11 cellular contexts compared by ENCODE assay signal in the genomic region with DNA sequence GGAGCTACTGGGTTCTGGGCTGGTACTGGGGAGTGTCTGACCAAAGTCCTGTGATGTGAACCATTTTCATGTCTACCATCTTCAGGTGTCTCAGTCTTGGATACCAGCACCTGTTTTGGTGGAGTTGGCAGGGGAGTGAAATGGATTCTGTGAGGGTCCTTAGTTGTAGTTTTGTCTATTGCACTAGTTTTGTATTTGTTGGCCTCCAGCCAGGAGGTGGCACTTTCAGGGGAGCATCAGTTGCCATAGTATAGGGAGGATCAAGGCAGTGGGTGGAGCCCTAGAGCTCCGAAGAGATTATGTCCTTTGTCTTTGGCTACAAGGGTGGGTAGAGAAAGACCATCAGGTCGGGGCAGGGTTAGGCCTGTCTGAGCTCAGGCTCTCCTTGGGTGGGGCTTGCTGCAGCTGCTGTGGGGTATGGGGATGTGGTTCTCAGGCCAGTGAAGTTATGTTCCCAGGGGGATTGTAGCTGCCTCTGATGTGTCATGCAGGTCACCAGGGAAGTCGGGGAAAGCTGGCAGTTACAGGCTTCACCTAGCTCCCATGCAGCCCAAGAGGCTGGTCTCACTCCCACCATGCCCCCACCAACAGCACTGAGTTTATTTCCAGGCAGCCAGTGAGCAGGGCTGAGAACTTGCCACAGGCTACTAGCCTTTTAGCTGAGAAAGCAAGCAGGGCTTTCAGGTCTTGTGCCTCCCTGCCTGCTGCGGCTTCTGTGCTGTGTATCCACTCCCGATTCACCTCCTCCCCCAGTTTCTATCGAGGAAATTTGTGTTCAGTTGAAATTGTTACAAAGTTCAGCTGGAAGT.
DNase-seq lines count a peak whose midpoint lies in the region; ATAC-seq and TF ChIP-seq lines count a peak whose summit lies in the region.
"Had no signal": no experiment of that assay in that cellular context is flagged by ENCODE, and none has a peak within 500 bp of the region (broad histone marks: within the 10 kb centered on the region; RNA-seq: fewer than 3 reads in every experiment).

No MANE protein-coding gene starts in this region.

- CTCF ChIA-PET in activated CD8-positive, alpha-beta memory T cell treated with anti-CD3 and anti-CD28 coated beads, Interleukin-2, amount 10 ng/mL, durations not matched to agents 7 days and 5 days (lab: Charles Lee): interaction anchor here (0.6 kb wide), 1 partner anchor 631 kb away, joined by 4 read pairs; no protein-coding TSS in a partner anchor

- no peak overlapping the region for H3K4me3 ChIP-seq in H7 (ENCODE audit: insufficient read depth, low read depth, low read length)
- no peak overlapping the region for H3K4me3 ChIP-seq in body of pancreas
- H3K4me3 ChIP-seq: heart left ventricle had no signal

- H3K27me3 ChIP-seq in H7 (ENCODE audit: control insufficient read depth, insufficient read depth, low read length) (no peaks in the 10 kb centered on the region), body of pancreas (no peaks in the 10 kb centered on the region)
- H3K27me3 ChIP-seq: heart left ventricle had no signal

- H3K4me1 Mint-ChIP-seq in activated CD8-positive, alpha-beta memory T cell treated with anti-CD3 and anti-CD28 coated beads, Interleukin-2, amount 10 ng/mL, durations not matched to agents 7 days and 5 days: peaks cover 30% of the 10 kb centered on the region

- ATAC-seq in HG03064 (IDR thresholded peaks at IDR 0.05; ENCODE audit: low read depth, unreplicated experiment): peak; percentile 52
- no peak for ATAC-seq in activated CD8-positive, alpha-beta memory T cell treated with anti-CD3 and anti-CD28 coated beads, Interleukin-2, amount 10 ng/mL, durations not matched to agents 7 days and 5 days
- ATAC-seq in GM19328 (IDR thresholded peaks at IDR 0.05; ENCODE audit: unreplicated experiment): no peak
- ATAC-seq in body of pancreas: no peak
- ATAC-seq: heart left ventricle had no signal

- H3K27ac ChIP-seq in body of pancreas: no peak overlapping the region
- H3K27ac ChIP-seq: heart left ventricle had no signal

- TF ChIP-seq POLR2A in erythroblast (IDR thresholded peaks at IDR 0.05; ENCODE audit: low read length) (no peak), body of pancreas (IDR thresholded peaks at IDR 0.05) (no peak)

- DNase-seq in stimulated activated CD4-positive, alpha-beta T cell treated with anti-CD3 and anti-CD28 coated beads, Interleukin-2, amount 100 ng/mL, for 24 hours: peak; percentile 6 to 18
- no peak for DNase-seq in stimulated activated CD4-positive, alpha-beta T cell treated with anti-CD3 and anti-CD28 coated beads, Interleukin-4, amount 100 ng/mL, for 1 hour
- no peak for DNase-seq in activated CD8-positive, alpha-beta memory T cell treated with anti-CD3 and anti-CD28 coated beads, Interleukin-2, amount 10 ng/mL, durations not matched to agents 7 days and 5 days
- DNase-seq in erythroblast (lab: John Stamatoyannopoulos, UW) (no peak), H7 (no peak), body of pancreas (no peak)
- DNase-seq: COR-L47, heart left ventricle, small intestine had no signal

- H3K4me1 ChIP-seq in body of pancreas: no peaks in the 10 kb centered on the region

- H3K27me3 Mint-ChIP-seq in activated CD8-positive, alpha-beta memory T cell treated with anti-CD3 and anti-CD28 coated beads, Interleukin-2, amount 10 ng/mL, durations not matched to agents 7 days and 5 days: peaks cover 2% of the 10 kb centered on the region

- H3K36me3 Mint-ChIP-seq in activated CD8-positive, alpha-beta memory T cell treated with anti-CD3 and anti-CD28 coated beads, Interleukin-2, amount 10 ng/mL, durations not matched to agents 7 days and 5 days: peaks cover 26% of the 10 kb centered on the region

- intact Hi-C loops in body of pancreas (cut with DNase I): no loop called here

- 59 to 73% methylated on average over 5 to 6 of the region's 6 CpGs for WGBS in body of pancreas, 2 donors

- H3K9me3 Mint-ChIP-seq in activated CD8-positive, alpha-beta memory T cell treated with anti-CD3 and anti-CD28 coated beads, Interleukin-2, amount 10 ng/mL, durations not matched to agents 7 days and 5 days (ENCODE audit: low read depth): peaks cover 14% of the 10 kb centered on the region

- no peak for TF ChIP-seq CTCF in body of pancreas (IDR thresholded peaks at IDR 0.05)

- H3K9me3 ChIP-seq in body of pancreas: no peaks in the 10 kb centered on the region

- H3K36me3 ChIP-seq in H7 (replicated peaks; ENCODE audit: control insufficient read depth, insufficient read depth, low read length) (no peaks in the 10 kb centered on the region), body of pancreas (replicated peaks in 1 of 2; ENCODE audit: insufficient read depth in 1 of 2, low read depth in 2 of 2) (no peaks in the 10 kb centered on the region)
- H3K36me3 ChIP-seq: heart left ventricle had no signal

- no peak overlapping the region for H3K4me3 Mint-ChIP-seq in activated CD8-positive, alpha-beta memory T cell treated with anti-CD3 and anti-CD28 coated beads, Interleukin-2, amount 10 ng/mL, durations not matched to agents 7 days and 5 days

- peak overlapping the region; percentile 60 for H3K27ac Mint-ChIP-seq in activated CD8-positive, alpha-beta memory T cell treated with anti-CD3 and anti-CD28 coated beads, Interleukin-2, amount 10 ng/mL, durations not matched to agents 7 days and 5 days

Comparison
In these comparisons a context has a peak if more than half of its experiments do, and no peak if none do; other contexts are left out.
1. DNase-seq: peak in stimulated activated CD4-positive, alpha-beta T cell treated with anti-CD3 and anti-CD28 coated beads, Interleukin-2, amount 100 ng/mL, for 24 hours (2 of 2); none in stimulated activated CD4-positive, alpha-beta T cell treated with anti-CD3 and anti-CD28 coated beads, Interleukin-4, amount 100 ng/mL, for 1 hour (single experiment), activated CD8-positive, alpha-beta memory T cell treated with anti-CD3 and anti-CD28 coated beads, Interleukin-2, amount 10 ng/mL, durations not matched to agents 7 days and 5 days (single experiment), erythroblast (0 of 2), H7 (single experiment) and body of pancreas (0 of 4).